In genomic region chr9:126335837-126336236, GRCh38 we compare ENCODE assay signal across 1 cellular context.
A peak's percentile ranks its signal among the peaks of the same experiment; 100 is the strongest.
TF ChIP-seq lines count a peak whose summit lies in the region.

No MANE protein-coding gene starts in this region.

TF ChIP-seq in HepG2, 621 proteins besides CTCF, POLR2A, EP300 and RAD21 (continued from another document):
- TF ChIP-seq ZNF407 (CRISPR knock-in tag; IDR thresholded peaks at IDR 0.05; ENCODE audit: not compliant biosample characterization): peak; percentile 20
- TF ChIP-seq SNRNP70 (IDR thresholded peaks at IDR 0.05; ENCODE audit: low read depth, low read length): no peak
- 0 out of 2 replicates have a peak, but pooled peaks have one; percentile 3 for TF ChIP-seq SALL2 (CRISPR knock-in tag; IDR thresholded peaks at IDR 0.05)
- TF ChIP-seq KDM1A (CRISPR knock-in tag; IDR thresholded peaks at IDR 0.05): no peak
- TF ChIP-seq MEIS2 (CRISPR knock-in tag; IDR thresholded peaks at IDR 0.05): no peak
- TF ChIP-seq ARID3A (IDR thresholded peaks at IDR 0.05; ENCODE audit: low read depth, low read length): no peak
- TF ChIP-seq ARNT2 (CRISPR knock-in tag; IDR thresholded peaks at IDR 0.05; ENCODE audit: low read depth): 0 out of 2 replicates have a peak, but pooled peaks have one; percentile 53
- TF ChIP-seq ZMYM2 (CRISPR knock-in tag; IDR thresholded peaks at IDR 0.05): no peak
- no peak for TF ChIP-seq ZNF451 (CRISPR knock-in tag; IDR thresholded peaks at IDR 0.05)
- TF ChIP-seq ZNF687 (CRISPR knock-in tag; IDR thresholded peaks at IDR 0.05): peak; percentile 71
- TF ChIP-seq ZNF570 (CRISPR knock-in tag; IDR thresholded peaks at IDR 0.05; ENCODE audit: borderline replicate concordance): no peak
- TF ChIP-seq HOXA5 (CRISPR knock-in tag; IDR thresholded peaks at IDR 0.05): no peak
- TF ChIP-seq SOX13 (IDR thresholded peaks at IDR 0.05): no peak
- TF ChIP-seq SOX13 (CRISPR knock-in tag; conservative IDR thresholded peaks at IDR 0.05 in 1 of 2, IDR thresholded peaks at IDR 0.05 in 1 of 2): no peak
- TF ChIP-seq KLF11 (CRISPR knock-in tag; IDR thresholded peaks at IDR 0.05): no peak
- 0 out of 2 replicates have a peak, but pooled peaks have one; percentile 7 for TF ChIP-seq FOXK1 (CRISPR knock-in tag; IDR thresholded peaks at IDR 0.05; ENCODE audit: borderline replicate concordance, low read depth)
- TF ChIP-seq KDM5A (IDR thresholded peaks at IDR 0.05; ENCODE audit: borderline replicate concordance, low read length): no peak
- TF ChIP-seq ZNF24 (IDR thresholded peaks at IDR 0.05): no peak
- no peak for TF ChIP-seq ZNF431 (CRISPR knock-in tag; IDR thresholded peaks at IDR 0.05; ENCODE audit: borderline replicate concordance, low read depth)
- 0 out of 2 replicates have a peak, but pooled peaks have one; percentile 43 for TF ChIP-seq MXD1 (CRISPR knock-in tag; IDR thresholded peaks at IDR 0.05)
- TF ChIP-seq HNRNPL (IDR thresholded peaks at IDR 0.05; ENCODE audit: low read depth, low read length): peak; percentile 95
- TF ChIP-seq MXD3 (CRISPR knock-in tag; IDR thresholded peaks at IDR 0.05): no peak
- no peak for TF ChIP-seq EHMT2 (IDR thresholded peaks at IDR 0.05; ENCODE audit: borderline replicate concordance, low read depth, low read length)
- TF ChIP-seq SRSF1 (optimal IDR thresholded peaks at IDR 0.05; ENCODE audit: low read depth, low read length): no peak
- no peak for TF ChIP-seq CBX1 (IDR thresholded peaks at IDR 0.05; ENCODE audit: low read depth)
- TF ChIP-seq MBNL3 (CRISPR knock-in tag; conservative IDR thresholded peaks at IDR 0.05): no peak
